8 cellular contexts compared by ENCODE assay signal in genomic region chr16:14354561-14355351, GRCh38.
DNase-seq lines count a peak whose midpoint lies in the region; ATAC-seq and TF ChIP-seq lines count a peak whose summit lies in the region.

No MANE protein-coding gene starts in this region.

- no peaks in the 10 kb centered on the region for H3K23me2 ChIP-seq in H9 (ENCODE audit: insufficient read length, low read depth, low read length, poor library complexity, severe bottlenecking)

- H3K9me3 Mint-ChIP-seq in H9, result no peaks in the 10 kb centered on the region; a peak in 2 of 5 replicates

- no peak overlapping the region for H3K56ac ChIP-seq in H9 (ENCODE audit: insufficient read length, low read depth, low read length)

- DNase-seq in GM03348 (ENCODE audit: low spot score) (peak; percentile 35), psoas muscle (no peak), H9 (no peak), kidney glomerular epithelial cell (lab: John Stamatoyannopoulos, UW) (no peak), DMS79 treated with DMSO at 0.1 percent for 48 hours (lab: John Stamatoyannopoulos, UW) (no peak)
- peak; percentile 44 for DNase-seq in activated naive CD4-positive, alpha-beta T cell treated with anti-CD3 and anti-CD28 coated beads, Interleukin-2, amount 50 U/mL, for 16 hours

- no peak overlapping the region for H3K14ac ChIP-seq in H9 (ENCODE audit: insufficient read depth, low read length)

- no peak overlapping the region for H3K18ac ChIP-seq in H9 (ENCODE audit: insufficient read length, low read depth, low read length)

- no peak overlapping the region for H3K4me2 ChIP-seq in H9 (ENCODE audit: insufficient read depth, insufficient read length, low read length)

- H3K4ac ChIP-seq in H9 (ENCODE audit: low read depth, low read length), result no peak overlapping the region

- no peak overlapping the region for H4K91ac ChIP-seq in H9 (ENCODE audit: insufficient read length, low read depth, low read length)

- no peaks in the 10 kb centered on the region for H3K79me1 ChIP-seq in H9 (ENCODE audit: insufficient read depth, low read depth, low read length, poor library complexity, severe bottlenecking)

- H2AK5ac ChIP-seq in H9 (ENCODE audit: insufficient read length, low read length), result no peak overlapping the region

- no peaks in the 10 kb centered on the region for H3K79me2 ChIP-seq in H9 (ENCODE audit: insufficient read depth, low read length)

- H3K4me3 ChIP-seq in psoas muscle, result peak overlapping the region; percentile 51

- H3K27ac Mint-ChIP-seq in H9, result no peak overlapping the region; a peak in 1 of 7 replicates

- no peak overlapping the region for H3K9ac ChIP-seq in H9 (ENCODE audit: extremely low read depth, insufficient read length, low read length)

- ATAC-seq in GM21367 (IDR thresholded peaks at IDR 0.05; ENCODE audit: unreplicated experiment) (peak; percentile 82), HG03558 (IDR thresholded peaks at IDR 0.05; ENCODE audit: extremely low read depth, unreplicated experiment) (peak; percentile 77), psoas muscle (peak; percentile 23 to 60 (median 50))

- H4K20me1 ChIP-seq in H9 (ENCODE audit: control insufficient read depth, insufficient read depth, insufficient read length), result no peaks in the 10 kb centered on the region

- H2BK120ac ChIP-seq in H9 (ENCODE audit: low read depth, low read length, poor library complexity, severe bottlenecking), result no peak overlapping the region

- H3K27ac ChIP-seq in psoas muscle (peak overlapping the region; percentile 81), H9 (ENCODE audit: insufficient read length, low read depth, low read length) (no peak overlapping the region)

- H3K27me3 Mint-ChIP-seq in H9 (ENCODE audit: low read depth), result no peaks in the 10 kb centered on the region; the same call in 1 of the 2 replicates

- no peak overlapping the region for H2AFZ ChIP-seq in H9 (ENCODE audit: low read length)

- peaks cover 14 to 18% of the 10 kb centered on the region in 2 experiments for H3K4me1 Mint-ChIP-seq in H9

- intact Hi-C loops in psoas muscle (cut with DNase I), result loop anchor here in 1 of 2 donors (5.0 kb wide), 1 partner anchor 42 kb away; no protein-coding TSS in a partner anchor

- H2BK5ac ChIP-seq in H9 (ENCODE audit: insufficient read length, low read length), result no peak overlapping the region

- H3K9me3 ChIP-seq in psoas muscle, result no peaks in the 10 kb centered on the region
- no peaks in the 10 kb centered on the region for H3K9me3 ChIP-seq in H9 (ENCODE audit: control insufficient read depth, low read depth, low read length)

- WGBS in psoas muscle, 3 donors, result 23 to 48% (median 27%) methylated on average over 10 of the region's 10 CpGs
- WGBS in H9 (ENCODE audit: extremely low coverage, insufficient read length, low lambda C conversion rate), result 100% methylated on average over 2 of the region's 10 CpGs

- no peaks in the 10 kb centered on the region for H3K36me3 ChIP-seq in psoas muscle (ENCODE audit: insufficient read depth in 1 of 2, low read depth in 1 of 2)

- no peak overlapping the region for H2BK12ac ChIP-seq in H9 (ENCODE audit: insufficient read length, low read depth, low read length)

- no peak overlapping the region for H3K4me3 Mint-ChIP-seq in H9

- peaks cover 21% of the 10 kb centered on the region for H3K4me1 ChIP-seq in psoas muscle
- no peaks in the 10 kb centered on the region; the same call in 1 of the 2 replicates for H3K4me1 ChIP-seq in H9 (ENCODE audit: insufficient read depth, low read length)

- H4K8ac ChIP-seq in H9 (replicated peaks; ENCODE audit: insufficient read length, low read depth, low read length), result no peak overlapping the region

- no peak overlapping the region for H3T11ph ChIP-seq in H9 (ENCODE audit: low read length)

- TF ChIP-seq CTCF in psoas muscle (IDR thresholded peaks at IDR 0.05) (no peak), H9 (conservative IDR thresholded peaks at IDR 0.05) (no peak)

- H3K23ac ChIP-seq in H9 (ENCODE audit: insufficient read length, low read depth, low read length), result no peak overlapping the region

- H4K5ac ChIP-seq in H9 (ENCODE audit: insufficient read length, low read depth, low read length), result no peak overlapping the region

- no peak overlapping the region for H2BK20ac ChIP-seq in H9 (ENCODE audit: low read depth, low read length, poor library complexity, severe bottlenecking)

- no peaks in the 10 kb centered on the region for H3K27me3 ChIP-seq in psoas muscle (ENCODE audit: insufficient read depth in 3 of 3, low read length in 2 of 3)
- no peaks in the 10 kb centered on the region for H3K27me3 ChIP-seq in H9 (ENCODE audit: insufficient read depth, low read length)

- no peaks in the 10 kb centered on the region; a peak in 1 of 7 replicates for H3K36me3 Mint-ChIP-seq in H9 (ENCODE audit: insufficient read depth in 1 of 3, low read depth in 3 of 3)

- no peak overlapping the region for H2BK15ac ChIP-seq in H9 (ENCODE audit: low read depth, low read length)

Comparison
In these comparisons a context has a peak if more than half of its experiments do, and no peak if none do; other contexts are left out.
1. DNase-seq: peak in GM03348 (single experiment) and activated naive CD4-positive, alpha-beta T cell treated with anti-CD3 and anti-CD28 coated beads, Interleukin-2, amount 50 U/mL, for 16 hours (single experiment); none in psoas muscle (0 of 2), H9 (single experiment), kidney glomerular epithelial cell (single experiment) and DMS79 treated with DMSO at 0.1 percent for 48 hours (single experiment).
2. Peak in every context shown above with its lines, with median percentiles within 50 percentile points of each other: ATAC-seq.